Comparison of ENCODE assay signal across 8 cellular contexts in genomic region chr3:97821810-97822775, GRCh38. TPM values are rescaled to one million over a fixed set of nuclear protein-coding genes. Genes with fewer than 3 reads are reported as not detected.
A peak's percentile ranks its signal among the peaks of the same experiment; 100 is the strongest.
DNase-seq lines count a peak whose midpoint lies in the region; TF ChIP-seq lines count a peak whose summit lies in the region.

CRYBG3 (plus strand) TSS chr3:97822011; CDS start chr3:97822207, 196 bp downstream.

- H3K27ac Mint-ChIP-seq in activated naive CD4-positive, alpha-beta T cell treated with anti-CD3 and anti-CD28 coated beads, Interleukin-2, amount 10 ng/mL, durations not matched to agents 7 days and 5 days: peak within 1 kb of the TSS; percentile 85

- H3K9me3 Mint-ChIP-seq in activated naive CD4-positive, alpha-beta T cell treated with anti-CD3 and anti-CD28 coated beads, Interleukin-2, amount 10 ng/mL, durations not matched to agents 7 days and 5 days: no peaks in the 10 kb centered on the region

- peak; percentile 53 for TF ChIP-seq CTCF in LNCAP (IDR thresholded peaks at IDR 0.05)

- peaks cover 27% of the 10 kb centered on the region for H3K4me1 Mint-ChIP-seq in activated naive CD4-positive, alpha-beta T cell treated with anti-CD3 and anti-CD28 coated beads, Interleukin-2, amount 10 ng/mL, durations not matched to agents 7 days and 5 days

- peak; percentile 56 for DNase-seq in GDM1 (lab: John Stamatoyannopoulos, UW)
- peak; percentile 70 for DNase-seq in H4 (ENCODE audit: low spot score)
- peak; percentile 73 for DNase-seq in SK-N-DZ (ENCODE audit: low spot score)
- DNase-seq in activated naive CD4-positive, alpha-beta T cell treated with anti-CD3 and anti-CD28 coated beads, Interleukin-2, amount 10 ng/mL, durations not matched to agents 7 days and 5 days: peak; percentile 88
- DNase-seq in germinal center (ENCODE audit: low spot score): peak; percentile 89
- DNase-seq in occipital lobe (lab: John Stamatoyannopoulos, UW): peak; percentile 63
- DNase-seq in superior temporal gyrus (ENCODE audit: extremely low spot score): peak; percentile 78

- H3K36me3 Mint-ChIP-seq in activated naive CD4-positive, alpha-beta T cell treated with anti-CD3 and anti-CD28 coated beads, Interleukin-2, amount 10 ng/mL, durations not matched to agents 7 days and 5 days: peaks cover 2% of the 10 kb centered on the region

- peaks cover 40% of the 10 kb centered on the region for H3K27me3 Mint-ChIP-seq in activated naive CD4-positive, alpha-beta T cell treated with anti-CD3 and anti-CD28 coated beads, Interleukin-2, amount 10 ng/mL, durations not matched to agents 7 days and 5 days

- peak within 1 kb of the TSS; percentile 99 for H3K4me3 Mint-ChIP-seq in activated naive CD4-positive, alpha-beta T cell treated with anti-CD3 and anti-CD28 coated beads, Interleukin-2, amount 10 ng/mL, durations not matched to agents 7 days and 5 days

- CTCF ChIA-PET in activated naive CD4-positive, alpha-beta T cell treated with anti-CD3 and anti-CD28 coated beads, Interleukin-2, amount 10 ng/mL, durations not matched to agents 7 days and 5 days (lab: Charles Lee): interaction anchor here (1.1 to 4.0 kb wide), 6 partner anchors 28 to 216 kb away, joined by 3 to 22 read pairs (median 8); no protein-coding TSS in a partner anchor

RNA-seq across cellular contexts. Expression of gene CRYBG3, which starts in this region (rescaled TPM):
- 8.2 and 9.2 TPM in 2 replicates for total RNA-seq in H4 (2014; rRNA removed; shearing (Covaris generic))
- polyA plus RNA-seq in SK-N-DZ (2014; cell fraction: cytosol; rRNA removed): 3.7 and 3.9 TPM in 2 replicates
- polyA plus RNA-seq in SK-N-DZ (2014; cell fraction: nucleus; rRNA removed): 5.5 and 6.7 TPM in 2 replicates
- total RNA-seq in occipital lobe: 5.9 TPM

Comparison
In these comparisons a context has a peak if more than half of its experiments do, and no peak if none do; other contexts are left out.
1. Peak in every context shown above with its lines: DNase-seq.